In the genomic region with DNA sequence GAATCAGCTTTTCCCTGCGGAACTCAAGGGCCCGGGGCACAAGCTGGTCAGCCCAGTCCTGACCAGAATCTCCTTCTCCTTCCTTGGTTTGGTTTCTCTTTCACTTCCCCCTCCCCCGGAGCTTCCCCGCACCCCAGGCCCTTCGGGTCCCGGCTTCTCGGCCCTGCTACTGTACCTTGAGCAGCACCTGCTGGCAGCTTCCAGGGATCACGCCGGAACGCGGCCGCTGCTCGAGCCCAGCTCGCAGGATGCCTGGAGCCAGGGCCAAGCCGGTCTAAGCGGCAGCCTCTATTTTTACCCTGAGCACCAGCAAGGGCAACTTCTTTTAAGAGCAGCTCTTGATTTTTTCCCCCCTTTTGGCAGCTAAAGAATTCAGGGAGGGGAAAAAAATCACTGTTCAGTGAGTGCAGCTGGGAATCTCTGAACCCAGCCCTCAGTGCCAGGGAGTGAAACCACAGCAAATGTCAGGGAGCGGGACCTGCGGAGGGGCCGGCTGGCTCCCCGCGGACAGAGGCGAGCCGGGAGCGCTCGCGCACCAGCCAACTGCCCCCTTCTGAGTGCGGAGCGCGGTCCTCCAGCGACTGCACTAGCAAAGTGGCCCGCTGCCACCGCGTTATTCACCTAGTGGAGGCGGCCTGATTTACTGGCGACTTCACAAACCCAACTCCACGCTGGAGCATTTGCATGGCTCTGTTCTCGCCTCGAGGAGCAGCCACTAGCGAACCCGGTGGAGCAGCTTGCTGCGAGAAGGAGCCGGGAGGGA, we compare ENCODE assay signal across 8 cellular contexts. TPM values are rescaled to one million over a fixed set of nuclear protein-coding genes. Genes with fewer than 3 reads are reported as not detected.
DNase-seq lines count a peak whose midpoint lies in the region; ATAC-seq and TF ChIP-seq lines count a peak whose summit lies in the region.

No MANE protein-coding gene starts in this region.

- POLR2A ChIA-PET in activated CD4-positive, alpha-beta T cell treated with anti-CD3 and anti-CD28 coated beads for 36 hours (lab: Charles Lee): interaction anchor here (0.6 to 1.1 kb wide), 2 partner anchors 11 to 115 kb away, joined by 3 to 7 read pairs; no protein-coding TSS in a partner anchor

- CTCF ChIA-PET in activated CD4-positive, alpha-beta T cell treated with anti-CD3 and anti-CD28 coated beads for 36 hours (lab: Charles Lee): interaction anchor here (0.8 to 1.5 kb wide), 7 partner anchors 10 to 1110 kb away, joined by 3 to 5 read pairs (median 3); no protein-coding TSS in a partner anchor

- no peak overlapping the region for H3K27ac Mint-ChIP-seq in activated CD4-positive, alpha-beta T cell treated with anti-CD3 and anti-CD28 coated beads for 36 hours

- H3K9me3 Mint-ChIP-seq in activated CD4-positive, alpha-beta T cell treated with anti-CD3 and anti-CD28 coated beads for 36 hours (ENCODE audit: low read depth): no peaks in the 10 kb centered on the region

- TF ChIP-seq CTCF in 22Rv1 (IDR thresholded peaks at IDR 0.05): peak; percentile 96
- TF ChIP-seq CTCF in GM12874 (IDR thresholded peaks at IDR 0.05; ENCODE audit: insufficient read depth, low read depth, low read length): peak; percentile 84
- TF ChIP-seq CTCF in right lobe of liver (IDR thresholded peaks at IDR 0.05): peak; percentile 56 to 79 (median 62)

- peaks cover 36% of the 10 kb centered on the region for H3K27me3 Mint-ChIP-seq in activated CD4-positive, alpha-beta T cell treated with anti-CD3 and anti-CD28 coated beads for 36 hours

- no peaks in the 10 kb centered on the region for H3K36me3 ChIP-seq in right lobe of liver

- H3K4me3 ChIP-seq in right lobe of liver: peak overlapping the region; percentile 42 to 65 (median 51)

- no peak for TF ChIP-seq POLR2A in right lobe of liver (IDR thresholded peaks at IDR 0.05)

- WGBS in right lobe of liver (ENCODE audit: insufficient coverage, low coverage, low lambda C conversion rate, missing lambda C conversion rate): 2% methylated on average over 24 of the region's 42 CpGs

- H3K4me1 ChIP-seq in right lobe of liver: peaks cover 0 to 47% (median 4%) of the 10 kb centered on the region in 4 donors

- H3K4me1 Mint-ChIP-seq in activated CD4-positive, alpha-beta T cell treated with anti-CD3 and anti-CD28 coated beads for 36 hours: peaks cover 12% of the 10 kb centered on the region

- H3K4me3 Mint-ChIP-seq in activated CD4-positive, alpha-beta T cell treated with anti-CD3 and anti-CD28 coated beads for 36 hours: peak overlapping the region; percentile 52

- H3K27me3 ChIP-seq in right lobe of liver: no peaks in the 10 kb centered on the region

- H3K27ac ChIP-seq in 22Rv1 (no peak overlapping the region), right lobe of liver (peak overlapping the region; percentile 76 to 94 (median 89))

- DNase-seq in NCI-H146 treated with DMSO at 0.1 percent for 48 hours (lab: John Stamatoyannopoulos, UW; ENCODE audit: unreplicated experiment) (peak; percentile 1), dermis blood vessel endothelial cell (peak; percentile 92), right lobe of liver (peak; percentile 93 to 96 (median 93))
- DNase-seq in activated CD4-positive, alpha-beta T cell treated with anti-CD3 and anti-CD28 coated beads for 36 hours: peak; percentile 81
- peak; percentile 44 for DNase-seq in stimulated activated CD4-positive, alpha-beta T cell treated with anti-CD3 and anti-CD28 coated beads, Interleukin-4, amount 100 ng/mL, for 24 hours

- intact Hi-C loops in activated CD4-positive, alpha-beta T cell treated with anti-CD3 and anti-CD28 coated beads for 36 hours (cut with DNase I, micrococcal nuclease): loop anchor here in 1 of 2 experiments (10.0 kb wide), 1 partner anchor 1470 kb away; no protein-coding TSS in a partner anchor
- intact Hi-C loops in right lobe of liver (cut with DNase I): loop anchor here in 1 of 2 donors (5.0 to 10.0 kb wide), 3 partner anchors 240 to 653 kb away; no protein-coding TSS in a partner anchor

- no peaks in the 10 kb centered on the region for H3K36me3 Mint-ChIP-seq in activated CD4-positive, alpha-beta T cell treated with anti-CD3 and anti-CD28 coated beads for 36 hours (ENCODE audit: low read depth)

- no peaks in the 10 kb centered on the region for H3K9me3 ChIP-seq in right lobe of liver

- ATAC-seq in HG02763 (IDR thresholded peaks at IDR 0.05; ENCODE audit: unreplicated experiment) (peak; percentile 96), right lobe of liver (peak; percentile 78 to 93 (median 87))
- peak; percentile 93 for ATAC-seq in activated CD4-positive, alpha-beta T cell treated with anti-CD3 and anti-CD28 coated beads for 36 hours

RNA-seq across cellular contexts. Expression of a gene that starts 2.4 kb away (rescaled TPM):
- not detected for total RNA-seq in activated CD4-positive, alpha-beta T cell treated with anti-CD3 and anti-CD28 coated beads for 36 hours
- total RNA-seq in dermis blood vessel endothelial cell (0.60 and 1.0 TPM in 2 replicates), right lobe of liver (1 to 10 TPM; 1.1 to 9.7 (median 2.9) TPM)

Comparison
In these comparisons a context has a peak if more than half of its experiments do, and no peak if none do; other contexts are left out.
1. DNase-seq: peak in every context shown above with its lines; median percentile 93 in right lobe of liver; 92 in dermis blood vessel endothelial cell; 81 in activated CD4-positive, alpha-beta T cell treated with anti-CD3 and anti-CD28 coated beads for 36 hours; 44 in stimulated activated CD4-positive, alpha-beta T cell treated with anti-CD3 and anti-CD28 coated beads, Interleukin-4, amount 100 ng/mL, for 24 hours; 1 in NCI-H146 treated with DMSO at 0.1 percent for 48 hours.